ENCODE assay signal across 8 cellular contexts in the genomic region with DNA sequence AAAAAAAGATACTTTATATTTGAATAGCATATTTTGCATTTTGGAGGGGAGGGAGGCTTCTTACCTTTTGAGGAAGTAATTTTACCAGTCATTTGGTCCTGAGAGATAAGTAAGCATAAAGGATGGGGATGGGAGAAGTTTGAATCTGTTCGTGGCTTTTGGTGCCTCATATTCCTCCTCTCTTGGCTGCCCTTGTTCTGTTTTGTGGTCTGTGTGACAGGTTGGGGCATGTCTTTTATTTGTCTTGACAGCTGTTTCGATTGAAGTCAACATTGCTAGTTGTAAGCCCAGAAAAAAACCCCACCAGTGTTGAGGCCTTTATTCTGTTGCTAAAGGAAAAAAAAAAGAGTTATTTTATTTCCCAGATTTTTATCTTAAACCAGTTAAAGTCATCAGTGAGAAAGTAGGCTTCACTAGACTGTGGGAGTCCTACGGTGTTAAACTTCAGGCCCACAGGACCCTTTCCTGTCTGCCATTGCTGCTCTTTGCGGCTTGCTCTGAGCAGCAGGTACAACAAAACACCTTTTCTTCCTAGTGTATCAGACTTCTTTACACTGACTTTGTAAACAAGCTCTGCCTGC. TPM values are rescaled to one million over a fixed set of nuclear protein-coding genes. Genes with fewer than 3 reads are reported as not detected.
DNase-seq lines count a peak whose midpoint lies in the region; ATAC-seq and TF ChIP-seq lines count a peak whose summit lies in the region.

No MANE protein-coding gene starts in this region.

- 15% methylated on average over 4 of the region's 4 CpGs for WGBS in aorta, 2 donors

- ATAC-seq in GM18867 (IDR thresholded peaks at IDR 0.05; ENCODE audit: unreplicated experiment) = peak; percentile 66
- ATAC-seq in HG03565 (IDR thresholded peaks at IDR 0.05; ENCODE audit: unreplicated experiment) = peak; percentile 46
- no peak for ATAC-seq in aorta (ENCODE audit: low FRiP score)

- peaks cover 49% of the 10 kb centered on the region for H3K36me3 Mint-ChIP-seq in T-helper 1 cell treated with Interleukin-12 subunit alpha and Interleukin-12 subunit beta and Interleukin-4 antibody, amounts not matched to agents 30 μg/mL and 1 μg/mL, for 36 hours (ENCODE audit: low read depth)

- CTCF ChIA-PET in A673 (lab: Charles Lee) = interaction anchor here (0.5 kb wide), 1 partner anchor 13 kb away, joined by 5 read pairs; no protein-coding TSS in a partner anchor

- intact Hi-C loops in A673 (cut with micrococcal nuclease; ENCODE audit: unreplicated experiment) (no loop called here), aorta (cut with DNase I) (no loop called here)

- DNase-seq in A673 (ENCODE audit: low spot score) = no peak
- peak; percentile 64 for DNase-seq in germinal center (ENCODE audit: low spot score)
- no peak for DNase-seq in aorta
- DNase-seq in SIG-M5 treated with dmso at 0.1 percent for 504 hours (lab: John Stamatoyannopoulos, UW; ENCODE audit: unreplicated experiment) = no peak
- DNase-seq in dedifferentiated amniotic fluid mesenchymal stem cell (ENCODE audit: extremely low spot score) = no peak

- no peak overlapping the region for H3K4me3 ChIP-seq in A673 (ENCODE audit: low read depth, low read length, poor library complexity, severe bottlenecking)
- H3K4me3 ChIP-seq in aorta (ENCODE audit: low read length in 2 of 2) = no peak overlapping the region

- BruUV-seq in A673 (replicated peaks; lab: Mats Ljungman, UMichigan) = TSS peak; percentile 17

- peaks cover 58% of the 10 kb centered on the region for H3K4me1 Mint-ChIP-seq in T-helper 1 cell treated with Interleukin-12 subunit alpha and Interleukin-12 subunit beta and Interleukin-4 antibody, amounts not matched to agents 30 μg/mL and 1 μg/mL, for 36 hours (ENCODE audit: low read depth)

- no peaks in the 10 kb centered on the region for H3K27me3 Mint-ChIP-seq in T-helper 1 cell treated with Interleukin-12 subunit alpha and Interleukin-12 subunit beta and Interleukin-4 antibody, amounts not matched to agents 30 μg/mL and 1 μg/mL, for 36 hours (ENCODE audit: low read depth)

- H3K27ac ChIP-seq in A673 (ENCODE audit: low read depth, low read length, poor library complexity, severe bottlenecking) (no peak overlapping the region), aorta (ENCODE audit: low read depth in 1 of 2, low read length in 2 of 2) (peak overlapping the region; percentile 36 to 76)

- H3K4me3 Mint-ChIP-seq in T-helper 1 cell treated with Interleukin-12 subunit alpha and Interleukin-12 subunit beta and Interleukin-4 antibody, amounts not matched to agents 30 μg/mL and 1 μg/mL, for 36 hours = peak overlapping the region; percentile 69

- no peaks in the 10 kb centered on the region for H3K9me3 Mint-ChIP-seq in T-helper 1 cell treated with Interleukin-12 subunit alpha and Interleukin-12 subunit beta and Interleukin-4 antibody, amounts not matched to agents 30 μg/mL and 1 μg/mL, for 36 hours

- H3K27ac Mint-ChIP-seq in T-helper 1 cell treated with Interleukin-12 subunit alpha and Interleukin-12 subunit beta and Interleukin-4 antibody, amounts not matched to agents 30 μg/mL and 1 μg/mL, for 36 hours = peak overlapping the region; percentile 91

- TF ChIP-seq CTCF in A673 (conservative IDR thresholded peaks at IDR 0.05; ENCODE audit: low read depth, low read length) = no peak

- H3K9me3 ChIP-seq in A673 (ENCODE audit: low read depth, low read length, poor library complexity, severe bottlenecking) (no peaks in the 10 kb centered on the region), aorta (ENCODE audit: control insufficient read depth, low read length) (no peaks in the 10 kb centered on the region)

- H3K36me3 ChIP-seq in A673 (ENCODE audit: insufficient read depth, low read length, poor library complexity, severe bottlenecking) (peaks cover 4% of the 10 kb centered on the region), aorta (ENCODE audit: control insufficient read depth in 1 of 2, insufficient read depth in 2 of 2, low read length in 1 of 2) (peaks cover 0 to 8% of the 10 kb centered on the region in 2 donors)

- H3K27me3 ChIP-seq in A673 (replicated peaks; ENCODE audit: insufficient read depth, low read depth, low read length, poor library complexity) (no peaks in the 10 kb centered on the region), aorta (ENCODE audit: control insufficient read depth in 1 of 2, insufficient read depth in 2 of 2, low read length in 1 of 2) (no peaks in the 10 kb centered on the region)

- H3K4me1 ChIP-seq in A673 (ENCODE audit: insufficient read depth, low read length, poor library complexity, severe bottlenecking) = no peaks in the 10 kb centered on the region
- no peaks in the 10 kb centered on the region for H3K4me1 ChIP-seq in aorta (ENCODE audit: control insufficient read depth in 1 of 2, insufficient read depth in 2 of 2, low read length in 2 of 2)

- POLR2A ChIA-PET in A673 (lab: Charles Lee; ENCODE audit: low non-redundant PET) = no interaction called here

RNA-seq across cellular contexts. Expression of gene SLC7A6, which starts 11.4 kb away (rescaled TPM):
- total RNA-seq in A673 (2021) (43.6 and 58.7 TPM in 2 replicates), aorta (10 to 100 TPM; 47.0 to 52.4 TPM)
- polyA plus RNA-seq in aorta = 10 to 100 TPM in 1 of 2 donors, 1 to 10 TPM in 1; 2.4 to 12.8 TPM

RNA-seq across cellular contexts. Expression of gene PLA2G15, which starts 30.5 kb away (rescaled TPM):
- total RNA-seq in A673 (2021) = 6.8 and 8.1 TPM in 2 replicates
- total RNA-seq in aorta = 10 to 100 TPM; 13.6 to 28.4 TPM
- 1 to 10 TPM; 7.2 to 7.5 TPM for polyA plus RNA-seq in aorta

RNA-seq across cellular contexts. Expression of gene SLC7A6OS, which starts 35.0 kb away (rescaled TPM):
- 24.5 and 25.3 TPM in 2 replicates for total RNA-seq in A673 (2021)
- total RNA-seq in aorta = 10 to 100 TPM; 13.7 to 21.1 TPM
- polyA plus RNA-seq in aorta = 1 to 10 TPM; 4.0 to 8.3 TPM

RNA-seq across cellular contexts. Expression of gene PRMT7, which starts 35.1 kb away (rescaled TPM):
- total RNA-seq in A673 (2021) = 60.2 and 66.2 TPM in 2 replicates
- total RNA-seq in aorta = 10 to 100 TPM; 21.4 to 41.7 TPM
- 10 to 100 TPM; 11.0 to 99.2 TPM for polyA plus RNA-seq in aorta

RNA-seq across cellular contexts. Expression of gene ESRP2, which starts 39.8 kb away (rescaled TPM):
- total RNA-seq in A673 (2021) (0.19 and 0.35 TPM in 2 replicates), aorta (under 1 TPM; 0.36 to 0.60 TPM)
- polyA plus RNA-seq in aorta = 1 to 10 TPM in 1 of 2 donors, under 1 TPM in 1; 0.03 to 2.3 TPM
